Comparison of ENCODE assay signal across 1 cellular context in the genomic region with DNA sequence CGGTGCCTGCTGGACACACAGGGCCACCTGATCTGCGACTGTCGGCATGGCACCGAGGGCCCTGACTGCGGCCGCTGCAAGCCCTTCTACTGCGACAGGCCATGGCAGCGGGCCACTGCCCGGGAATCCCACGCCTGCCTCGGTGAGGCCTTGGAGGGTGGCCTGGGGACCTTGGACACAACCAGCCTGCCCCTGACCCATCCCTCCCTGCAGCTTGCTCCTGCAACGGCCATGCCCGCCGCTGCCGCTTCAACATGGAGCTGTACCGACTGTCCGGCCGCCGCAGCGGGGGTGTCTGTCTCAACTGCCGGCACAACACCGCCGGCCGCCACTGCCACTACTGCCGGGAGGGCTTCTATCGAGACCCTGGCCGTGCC.
TF ChIP-seq lines count a peak whose summit lies in the region.

No MANE protein-coding gene starts in this region.

TF ChIP-seq in H1, 55 proteins besides CTCF, POLR2A, EP300 and RAD21:
- no peak for TF ChIP-seq FOSL1 (IDR thresholded peaks at IDR 0.05; ENCODE audit: insufficient read depth, low read depth, low read length)
- TF ChIP-seq SRF (IDR thresholded peaks at IDR 0.05; ENCODE audit: low read depth, low read length), result no peak
- TF ChIP-seq, protein P1, sequence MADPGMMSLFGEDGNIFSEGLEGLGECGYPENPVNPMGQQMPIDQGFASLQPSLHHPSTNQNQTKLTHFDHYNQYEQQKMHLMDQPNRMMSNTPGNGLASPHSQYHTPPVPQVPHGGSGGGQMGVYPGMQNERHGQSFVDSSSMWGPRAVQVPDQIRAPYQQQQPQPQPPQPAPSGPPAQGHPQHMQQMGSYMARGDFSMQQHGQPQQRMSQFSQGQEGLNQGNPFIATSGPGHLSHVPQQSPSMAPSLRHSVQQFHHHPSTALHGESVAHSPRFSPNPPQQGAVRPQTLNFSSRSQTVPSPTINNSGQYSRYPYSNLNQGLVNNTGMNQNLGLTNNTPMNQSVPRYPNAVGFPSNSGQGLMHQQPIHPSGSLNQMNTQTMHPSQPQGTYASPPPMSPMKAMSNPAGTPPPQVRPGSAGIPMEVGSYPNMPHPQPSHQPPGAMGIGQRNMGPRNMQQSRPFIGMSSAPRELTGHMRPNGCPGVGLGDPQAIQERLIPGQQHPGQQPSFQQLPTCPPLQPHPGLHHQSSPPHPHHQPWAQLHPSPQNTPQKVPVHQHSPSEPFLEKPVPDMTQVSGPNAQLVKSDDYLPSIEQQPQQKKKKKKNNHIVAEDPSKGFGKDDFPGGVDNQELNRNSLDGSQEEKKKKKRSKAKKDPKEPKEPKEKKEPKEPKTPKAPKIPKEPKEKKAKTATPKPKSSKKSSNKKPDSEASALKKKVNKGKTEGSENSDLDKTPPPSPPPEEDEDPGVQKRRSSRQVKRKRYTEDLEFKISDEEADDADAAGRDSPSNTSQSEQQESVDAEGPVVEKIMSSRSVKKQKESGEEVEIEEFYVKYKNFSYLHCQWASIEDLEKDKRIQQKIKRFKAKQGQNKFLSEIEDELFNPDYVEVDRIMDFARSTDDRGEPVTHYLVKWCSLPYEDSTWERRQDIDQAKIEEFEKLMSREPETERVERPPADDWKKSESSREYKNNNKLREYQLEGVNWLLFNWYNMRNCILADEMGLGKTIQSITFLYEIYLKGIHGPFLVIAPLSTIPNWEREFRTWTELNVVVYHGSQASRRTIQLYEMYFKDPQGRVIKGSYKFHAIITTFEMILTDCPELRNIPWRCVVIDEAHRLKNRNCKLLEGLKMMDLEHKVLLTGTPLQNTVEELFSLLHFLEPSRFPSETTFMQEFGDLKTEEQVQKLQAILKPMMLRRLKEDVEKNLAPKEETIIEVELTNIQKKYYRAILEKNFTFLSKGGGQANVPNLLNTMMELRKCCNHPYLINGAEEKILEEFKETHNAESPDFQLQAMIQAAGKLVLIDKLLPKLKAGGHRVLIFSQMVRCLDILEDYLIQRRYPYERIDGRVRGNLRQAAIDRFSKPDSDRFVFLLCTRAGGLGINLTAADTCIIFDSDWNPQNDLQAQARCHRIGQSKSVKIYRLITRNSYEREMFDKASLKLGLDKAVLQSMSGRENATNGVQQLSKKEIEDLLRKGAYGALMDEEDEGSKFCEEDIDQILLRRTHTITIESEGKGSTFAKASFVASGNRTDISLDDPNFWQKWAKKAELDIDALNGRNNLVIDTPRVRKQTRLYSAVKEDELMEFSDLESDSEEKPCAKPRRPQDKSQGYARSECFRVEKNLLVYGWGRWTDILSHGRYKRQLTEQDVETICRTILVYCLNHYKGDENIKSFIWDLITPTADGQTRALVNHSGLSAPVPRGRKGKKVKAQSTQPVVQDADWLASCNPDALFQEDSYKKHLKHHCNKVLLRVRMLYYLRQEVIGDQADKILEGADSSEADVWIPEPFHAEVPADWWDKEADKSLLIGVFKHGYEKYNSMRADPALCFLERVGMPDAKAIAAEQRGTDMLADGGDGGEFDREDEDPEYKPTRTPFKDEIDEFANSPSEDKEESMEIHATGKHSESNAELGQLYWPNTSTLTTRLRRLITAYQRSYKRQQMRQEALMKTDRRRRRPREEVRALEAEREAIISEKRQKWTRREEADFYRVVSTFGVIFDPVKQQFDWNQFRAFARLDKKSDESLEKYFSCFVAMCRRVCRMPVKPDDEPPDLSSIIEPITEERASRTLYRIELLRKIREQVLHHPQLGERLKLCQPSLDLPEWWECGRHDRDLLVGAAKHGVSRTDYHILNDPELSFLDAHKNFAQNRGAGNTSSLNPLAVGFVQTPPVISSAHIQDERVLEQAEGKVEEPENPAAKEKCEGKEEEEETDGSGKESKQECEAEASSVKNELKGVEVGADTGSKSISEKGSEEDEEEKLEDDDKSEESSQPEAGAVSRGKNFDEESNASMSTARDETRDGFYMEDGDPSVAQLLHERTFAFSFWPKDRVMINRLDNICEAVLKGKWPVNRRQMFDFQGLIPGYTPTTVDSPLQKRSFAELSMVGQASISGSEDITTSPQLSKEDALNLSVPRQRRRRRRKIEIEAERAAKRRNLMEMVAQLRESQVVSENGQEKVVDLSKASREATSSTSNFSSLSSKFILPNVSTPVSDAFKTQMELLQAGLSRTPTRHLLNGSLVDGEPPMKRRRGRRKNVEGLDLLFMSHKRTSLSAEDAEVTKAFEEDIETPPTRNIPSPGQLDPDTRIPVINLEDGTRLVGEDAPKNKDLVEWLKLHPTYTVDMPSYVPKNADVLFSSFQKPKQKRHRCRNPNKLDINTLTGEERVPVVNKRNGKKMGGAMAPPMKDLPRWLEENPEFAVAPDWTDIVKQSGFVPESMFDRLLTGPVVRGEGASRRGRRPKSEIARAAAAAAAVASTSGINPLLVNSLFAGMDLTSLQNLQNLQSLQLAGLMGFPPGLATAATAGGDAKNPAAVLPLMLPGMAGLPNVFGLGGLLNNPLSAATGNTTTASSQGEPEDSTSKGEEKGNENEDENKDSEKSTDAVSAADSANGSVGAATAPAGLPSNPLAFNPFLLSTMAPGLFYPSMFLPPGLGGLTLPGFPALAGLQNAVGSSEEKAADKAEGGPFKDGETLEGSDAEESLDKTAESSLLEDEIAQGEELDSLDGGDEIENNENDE (IDR thresholded peaks at IDR 0.05; ENCODE audit: insufficient replicate concordance, low read length), result no peak
- no peak for TF ChIP-seq CREB1 (IDR thresholded peaks at IDR 0.05)
- TF ChIP-seq CEBPB (IDR thresholded peaks at IDR 0.05; ENCODE audit: low read depth, low read length), result no peak
- TF ChIP-seq HDAC6 (IDR thresholded peaks at IDR 0.05; ENCODE audit: low read depth, low read length), result no peak
- no peak for TF ChIP-seq TBP (IDR thresholded peaks at IDR 0.05; ENCODE audit: low read depth, low read length)
- no peak for TF ChIP-seq RXRA (IDR thresholded peaks at IDR 0.05; ENCODE audit: insufficient read depth, low read depth, low read length)
- no peak for TF ChIP-seq SP1 (IDR thresholded peaks at IDR 0.05; ENCODE audit: low read depth, low read length)
- no peak for TF ChIP-seq GTF2F1 (IDR thresholded peaks at IDR 0.05; ENCODE audit: borderline replicate concordance, low read depth, low read length)
- no peak for TF ChIP-seq RBBP5 (IDR thresholded peaks at IDR 0.05; ENCODE audit: borderline replicate concordance, low read depth, low read length)
- TF ChIP-seq EZH2 (IDR thresholded peaks at IDR 0.05; ENCODE audit: low read depth, low read length, severe bottlenecking), result no peak
- no peak for TF ChIP-seq TCF12 (IDR thresholded peaks at IDR 0.05; ENCODE audit: low read depth, low read length)
- TF ChIP-seq CBX5 (IDR thresholded peaks at IDR 0.05; ENCODE audit: low read depth, low read length), result no peak
- no peak for TF ChIP-seq JUN (IDR thresholded peaks at IDR 0.05; ENCODE audit: low read depth, low read length)
- TF ChIP-seq, protein P2, sequence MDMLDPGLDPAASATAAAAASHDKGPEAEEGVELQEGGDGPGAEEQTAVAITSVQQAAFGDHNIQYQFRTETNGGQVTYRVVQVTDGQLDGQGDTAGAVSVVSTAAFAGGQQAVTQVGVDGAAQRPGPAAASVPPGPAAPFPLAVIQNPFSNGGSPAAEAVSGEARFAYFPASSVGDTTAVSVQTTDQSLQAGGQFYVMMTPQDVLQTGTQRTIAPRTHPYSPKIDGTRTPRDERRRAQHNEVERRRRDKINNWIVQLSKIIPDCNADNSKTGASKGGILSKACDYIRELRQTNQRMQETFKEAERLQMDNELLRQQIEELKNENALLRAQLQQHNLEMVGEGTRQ (IDR thresholded peaks at IDR 0.05; ENCODE audit: low read length), result no peak
- no peak for TF ChIP-seq SIX5 (IDR thresholded peaks at IDR 0.05; ENCODE audit: low read depth, low read length)
